In the genomic region with DNA sequence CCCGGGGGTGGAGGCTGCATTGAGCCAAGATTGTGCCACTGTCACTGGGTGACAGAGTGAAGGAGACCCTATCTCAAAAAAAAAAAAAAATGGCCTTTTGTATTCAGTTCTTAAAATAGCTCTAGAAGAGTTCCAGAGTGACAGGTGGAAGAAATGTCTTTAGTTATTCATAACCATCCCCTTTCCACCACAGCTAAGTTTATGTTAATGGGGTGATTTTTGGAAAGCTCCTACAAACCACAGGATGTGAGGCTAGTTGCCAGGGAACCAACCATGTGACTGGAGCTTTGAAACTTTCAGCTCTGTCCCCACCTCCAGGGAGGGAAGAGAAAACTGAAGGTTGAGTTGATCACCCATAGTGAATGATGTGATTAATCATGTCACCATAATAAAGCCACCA, we compare ENCODE assay signal across 9 cellular contexts. TPM values are rescaled to one million over a fixed set of nuclear protein-coding genes. Genes with fewer than 3 reads are reported as not detected.
DNase-seq lines count a peak whose midpoint lies in the region; ATAC-seq and TF ChIP-seq lines count a peak whose summit lies in the region.
"Had no signal": no experiment of that assay in that cellular context is flagged by ENCODE, and none has a peak within 500 bp of the region (broad histone marks: within the 10 kb centered on the region; RNA-seq: fewer than 3 reads in every experiment).

No MANE protein-coding gene starts in this region.

- H3K27ac ChIP-seq in dorsolateral prefrontal cortex (no peak overlapping the region), brain microvascular endothelial cell (no peak overlapping the region)

- no peaks in the 10 kb centered on the region for H3K9me2 ChIP-seq in Loucy (replicated peaks; ENCODE audit: low read depth, low read length)

- peak; percentile 66 for ATAC-seq in GM19023 (IDR thresholded peaks at IDR 0.05; ENCODE audit: unreplicated experiment)
- ATAC-seq in HG03097 (IDR thresholded peaks at IDR 0.05; ENCODE audit: low FRiP score, unreplicated experiment): no peak

- in situ Hi-C loops in brain microvascular endothelial cell (cut with HindIII; ENCODE audit: low pct_ligation_motif_present, low sequenced_read_pairs): no loop called here

- H3K27me3 ChIP-seq in Loucy (ENCODE audit: insufficient read depth, low read length, poor library complexity, severe bottlenecking) (no peaks in the 10 kb centered on the region), dorsolateral prefrontal cortex (no peaks in the 10 kb centered on the region), brain microvascular endothelial cell (replicated peaks) (no peaks in the 10 kb centered on the region)

- no peak overlapping the region for H2AFZ ChIP-seq in Loucy (ENCODE audit: low read length)

- H3K9me3 Mint-ChIP-seq in activated T-helper 2 cell treated with anti-CD3 and anti-CD28 coated beads, Interferon-gamma antibody, Interleukin-2, Interleukin-4, amounts not matched to agents 10 μg/mL and 5 μg/mL and 100 μg/mL, durations not matched to agents 14 hours and 24 hours and 36 hours: no peaks in the 10 kb centered on the region

- no peaks in the 10 kb centered on the region for H3K9me3 ChIP-seq in Loucy (ENCODE audit: insufficient read depth, low read depth, low read length)

- H3K36me3 ChIP-seq in Loucy (ENCODE audit: insufficient read depth, low read length) (no peaks in the 10 kb centered on the region), brain microvascular endothelial cell (replicated peaks) (peaks cover 4% of the 10 kb centered on the region)

- intact Hi-C loops in activated T-helper 2 cell treated with anti-CD3 and anti-CD28 coated beads, Interferon-gamma antibody, Interleukin-2, Interleukin-4, amounts not matched to agents 10 μg/mL and 5 μg/mL and 100 μg/mL, durations not matched to agents 14 hours and 24 hours and 36 hours (cut with micrococcal nuclease): loop anchor here (2.0 kb wide), 1 partner anchor 61 kb away; no protein-coding TSS in a partner anchor
- intact Hi-C loops in dorsolateral prefrontal cortex (cut with DNase I): no loop called here

- DNase-seq in activated T-helper 2 cell treated with anti-CD3 and anti-CD28 coated beads, Interferon-gamma antibody, Interleukin-2, Interleukin-4, amounts not matched to agents 10 μg/mL and 5 μg/mL and 100 μg/mL, durations not matched to agents 14 hours and 24 hours and 36 hours (ENCODE audit: low spot score): peak; percentile 56
- DNase-seq in stimulated activated CD4-positive, alpha-beta T cell treated with anti-CD3 and anti-CD28 coated beads, Interleukin-4, amount 100 ng/mL, for 4 hours: peak; percentile 12 to 52
- no peak for DNase-seq in dorsolateral prefrontal cortex
- no peak for DNase-seq in brain microvascular endothelial cell
- DNase-seq in NCI-H1105 (lab: John Stamatoyannopoulos, UW): no peak
- DNase-seq: amygdala had no signal

- H3K27me3 Mint-ChIP-seq in activated T-helper 2 cell treated with anti-CD3 and anti-CD28 coated beads, Interferon-gamma antibody, Interleukin-2, Interleukin-4, amounts not matched to agents 10 μg/mL and 5 μg/mL and 100 μg/mL, durations not matched to agents 14 hours and 24 hours and 36 hours (ENCODE audit: low read depth): no peaks in the 10 kb centered on the region

- H3K4me1 Mint-ChIP-seq in activated T-helper 2 cell treated with anti-CD3 and anti-CD28 coated beads, Interferon-gamma antibody, Interleukin-2, Interleukin-4, amounts not matched to agents 10 μg/mL and 5 μg/mL and 100 μg/mL, durations not matched to agents 14 hours and 24 hours and 36 hours (ENCODE audit: low read depth): peaks cover 8% of the 10 kb centered on the region

- peak overlapping the region; percentile 31 for H3K4me2 ChIP-seq in Loucy (ENCODE audit: low read depth, low read length, poor library complexity, severe bottlenecking)

- peaks cover 4% of the 10 kb centered on the region for H3K4me1 ChIP-seq in Loucy (ENCODE audit: insufficient read depth, low read length, poor library complexity, severe bottlenecking)

- H3K36me3 Mint-ChIP-seq in activated T-helper 2 cell treated with anti-CD3 and anti-CD28 coated beads, Interferon-gamma antibody, Interleukin-2, Interleukin-4, amounts not matched to agents 10 μg/mL and 5 μg/mL and 100 μg/mL, durations not matched to agents 14 hours and 24 hours and 36 hours (ENCODE audit: low read depth): peaks cover 35% of the 10 kb centered on the region

- no peak overlapping the region for H3K4me3 Mint-ChIP-seq in activated T-helper 2 cell treated with anti-CD3 and anti-CD28 coated beads, Interferon-gamma antibody, Interleukin-2, Interleukin-4, amounts not matched to agents 10 μg/mL and 5 μg/mL and 100 μg/mL, durations not matched to agents 14 hours and 24 hours and 36 hours (ENCODE audit: low read depth)

- H4K20me1 ChIP-seq in Loucy (ENCODE audit: insufficient read depth, low read length, poor library complexity, severe bottlenecking): peaks cover 3% of the 10 kb centered on the region

- H3K27ac Mint-ChIP-seq in activated T-helper 2 cell treated with anti-CD3 and anti-CD28 coated beads, Interferon-gamma antibody, Interleukin-2, Interleukin-4, amounts not matched to agents 10 μg/mL and 5 μg/mL and 100 μg/mL, durations not matched to agents 14 hours and 24 hours and 36 hours: peak overlapping the region; percentile 12

- TF ChIP-seq CTCF in Loucy (conservative IDR thresholded peaks at IDR 0.05; ENCODE audit: low read length): no peak
- TF ChIP-seq CTCF in dorsolateral prefrontal cortex (IDR thresholded peaks at IDR 0.05 in 54 of 56, conservative IDR thresholded peaks at IDR 0.05 in 2 of 56; ENCODE audit: low read depth in 1 of 56, partially characterized antibody in 56 of 56): no peak
- no peak for TF ChIP-seq CTCF in brain microvascular endothelial cell (IDR thresholded peaks at IDR 0.05; ENCODE audit: low read depth, low read length, missing control alignments)

- H3K79me2 ChIP-seq in Loucy (ENCODE audit: insufficient read depth, low read length): peaks cover 13% of the 10 kb centered on the region; the same call in 1 of the 2 replicates

- no peak overlapping the region for H3K9ac ChIP-seq in Loucy (ENCODE audit: low read depth, low read length, poor library complexity, severe bottlenecking)

- H3F3A ChIP-seq in Loucy (ENCODE audit: low read depth): no peaks in the 10 kb centered on the region

- no peak overlapping the region for H3K4me3 ChIP-seq in Loucy (ENCODE audit: low read length, poor library complexity, severe bottlenecking)
- no peak overlapping the region for H3K4me3 ChIP-seq in dorsolateral prefrontal cortex
- no peak overlapping the region for H3K4me3 ChIP-seq in brain microvascular endothelial cell (ENCODE audit: low read depth, low read length)

RNA-seq across cellular contexts. Expression of a gene that starts 6.9 kb away (rescaled TPM):
- 7.0 and 9.9 TPM in 2 replicates for total RNA-seq in activated T-helper 2 cell treated with anti-CD3 and anti-CD28 coated beads, Interferon-gamma antibody, Interleukin-2, Interleukin-4, amounts not matched to agents 10 μg/mL and 5 μg/mL and 100 μg/mL, durations not matched to agents 14 hours and 24 hours and 36 hours
- total RNA-seq in dorsolateral prefrontal cortex: 10 to 100 TPM; 11.0 to 31.0 (median 19.9) TPM

RNA-seq across cellular contexts. Expression of a gene that starts 7.0 kb away (rescaled TPM):
- 21.8 and 22.5 TPM in 2 replicates for total RNA-seq in activated T-helper 2 cell treated with anti-CD3 and anti-CD28 coated beads, Interferon-gamma antibody, Interleukin-2, Interleukin-4, amounts not matched to agents 10 μg/mL and 5 μg/mL and 100 μg/mL, durations not matched to agents 14 hours and 24 hours and 36 hours
- 10 to 100 TPM; 21.1 to 51.1 (median 33.9) TPM for total RNA-seq in dorsolateral prefrontal cortex

RNA-seq across cellular contexts. Expression of a gene that starts 52.4 kb away (rescaled TPM):
- total RNA-seq in activated T-helper 2 cell treated with anti-CD3 and anti-CD28 coated beads, Interferon-gamma antibody, Interleukin-2, Interleukin-4, amounts not matched to agents 10 μg/mL and 5 μg/mL and 100 μg/mL, durations not matched to agents 14 hours and 24 hours and 36 hours: 7.4 and 7.6 TPM in 2 replicates
- 10 to 100 TPM; 10.2 to 25.8 (median 14.0) TPM for total RNA-seq in dorsolateral prefrontal cortex

Comparison
In these comparisons a context has a peak if more than half of its experiments do, and no peak if none do; other contexts are left out.
1. DNase-seq: peak in activated T-helper 2 cell treated with anti-CD3 and anti-CD28 coated beads, Interferon-gamma antibody, Interleukin-2, Interleukin-4, amounts not matched to agents 10 μg/mL and 5 μg/mL and 100 μg/mL, durations not matched to agents 14 hours and 24 hours and 36 hours (single experiment) and stimulated activated CD4-positive, alpha-beta T cell treated with anti-CD3 and anti-CD28 coated beads, Interleukin-4, amount 100 ng/mL, for 4 hours (2 of 2); none in dorsolateral prefrontal cortex (0 of 10), brain microvascular endothelial cell (single experiment) and NCI-H1105 (single experiment).